23 cellular contexts compared by ENCODE assay signal in genomic region chr2:11678306-11678960, GRCh38. TPM values are rescaled to one million over a fixed set of nuclear protein-coding genes. Genes with fewer than 3 reads are reported as not detected.
"Had no signal": no experiment of that assay in that cellular context is flagged by ENCODE, and none has a peak within 500 bp of the region (broad histone marks: within the 10 kb centered on the region; RNA-seq: fewer than 3 reads in every experiment).

No MANE protein-coding gene starts in this region.

- H3K4me3 ChIP-seq: heart right ventricle, lung, pancreas, skin epidermis had no signal

- H3K36me3 Mint-ChIP-seq: activated naive CD8-positive, alpha-beta T cell treated with anti-CD3 and anti-CD28 coated beads, Interleukin-2, amount 10 ng/mL, durations not matched to agents 7 days and 5 days; brain; type B pancreatic cell had no signal

- H3K27ac Mint-ChIP-seq: activated CD4-positive, alpha-beta T cell treated with anti-CD3 and anti-CD28 coated beads, Interleukin-2, amount 10 ng/mL, durations not matched to agents 24 days and 14 days; activated naive CD8-positive, alpha-beta T cell treated with anti-CD3 and anti-CD28 coated beads, Interleukin-2, amount 10 ng/mL, durations not matched to agents 7 days and 5 days; activated T-helper 1 cell treated with anti-CD3 and anti-CD28 coated beads, Interleukin-12 subunit alpha, Interleukin-12 subunit beta, Interleukin-2, Interleukin-4 antibody, amounts not matched to agents 30 ng/mL and 10 ng/mL and 1 ng/mL, durations not matched to agents 14 hours and 24 hours and 36 hours; effector memory CD8-positive, alpha-beta T cell; type B pancreatic cell had no signal

- ATAC-seq: effector memory CD8-positive, alpha-beta T cell; left cardiac atrium; naive thymus-derived CD4-positive, alpha-beta T cell; pancreas had no signal

- H3K27me3 ChIP-seq: pancreas had no signal

- H3K9me3 Mint-ChIP-seq: activated CD4-positive, alpha-beta T cell treated with anti-CD3 and anti-CD28 coated beads, Interleukin-2, amount 10 ng/mL, durations not matched to agents 24 days and 14 days; activated naive CD8-positive, alpha-beta T cell treated with anti-CD3 and anti-CD28 coated beads, Interleukin-2, amount 10 ng/mL, durations not matched to agents 7 days and 5 days; activated T-helper 1 cell treated with anti-CD3 and anti-CD28 coated beads, Interleukin-12 subunit alpha, Interleukin-12 subunit beta, Interleukin-2, Interleukin-4 antibody, amounts not matched to agents 30 ng/mL and 10 ng/mL and 1 ng/mL, durations not matched to agents 14 hours and 24 hours and 36 hours; effector memory CD8-positive, alpha-beta T cell; type B pancreatic cell had no signal

- H3K4me3 Mint-ChIP-seq: activated CD4-positive, alpha-beta T cell treated with anti-CD3 and anti-CD28 coated beads, Interleukin-2, amount 10 ng/mL, durations not matched to agents 24 days and 14 days; activated naive CD8-positive, alpha-beta T cell treated with anti-CD3 and anti-CD28 coated beads, Interleukin-2, amount 10 ng/mL, durations not matched to agents 7 days and 5 days; activated T-helper 1 cell treated with anti-CD3 and anti-CD28 coated beads, Interleukin-12 subunit alpha, Interleukin-12 subunit beta, Interleukin-2, Interleukin-4 antibody, amounts not matched to agents 30 ng/mL and 10 ng/mL and 1 ng/mL, durations not matched to agents 14 hours and 24 hours and 36 hours; brain; effector memory CD8-positive, alpha-beta T cell; naive thymus-derived CD4-positive, alpha-beta T cell; type B pancreatic cell had no signal

- DNase-seq: activated CD4-positive, alpha-beta T cell treated with anti-CD3 and anti-CD28 coated beads, Interleukin-2, amount 10 ng/mL, durations not matched to agents 24 days and 14 days; activated CD4-positive, CD25-positive, alpha-beta regulatory T cell; activated CD8-positive, alpha-beta memory T cell treated with anti-CD3 and anti-CD28 coated beads, Interleukin-2, amount 50 U/mL, for 48 hours; activated naive CD8-positive, alpha-beta T cell treated with anti-CD3 and anti-CD28 coated beads, Interleukin-2, amount 10 ng/mL, durations not matched to agents 7 days and 5 days; cerebellar nuclear complex; dermis blood vessel endothelial cell; effector memory CD8-positive, alpha-beta T cell; heart right ventricle; left cardiac atrium; naive thymus-derived CD4-positive, alpha-beta T cell; retina; stimulated activated CD4-positive, alpha-beta T cell treated with anti-CD3 and anti-CD28 coated beads, Interleukin-4, amount 100 ng/mL, for 24 hours; stimulated activated naive CD4-positive, alpha-beta T cell treated with Interleukin-2 at 50 U/mL for 16 hours; T-helper 2 cell had no signal

- H3K36me3 ChIP-seq: heart right ventricle, pancreas had no signal

- H3K27ac ChIP-seq: epithelial cell of prostate, heart right ventricle, pancreas, skin epidermis had no signal

- H3K9me3 ChIP-seq: pancreas had no signal

RNA-seq across cellular contexts. Expression of gene NTSR2, which starts 8.4 kb away (rescaled TPM):
- total RNA-seq: activated CD4-positive, alpha-beta T cell treated with anti-CD3 and anti-CD28 coated beads, Interleukin-2, amount 10 ng/mL, durations not matched to agents 24 days and 14 days; activated naive CD8-positive, alpha-beta T cell treated with anti-CD3 and anti-CD28 coated beads, Interleukin-2, amount 10 ng/mL, durations not matched to agents 7 days and 5 days; activated T-helper 1 cell treated with anti-CD3 and anti-CD28 coated beads, Interleukin-12 subunit alpha, Interleukin-12 subunit beta, Interleukin-2, Interleukin-4 antibody, amounts not matched to agents 30 ng/mL and 10 ng/mL and 1 ng/mL, durations not matched to agents 14 hours and 24 hours and 36 hours; dermis blood vessel endothelial cell; fibroblast of lung; lung; mononuclear cell; naive thymus-derived CD4-positive, alpha-beta T cell; pancreas had no signal
- polyA plus RNA-seq: fibroblast of lung; lung; naive thymus-derived CD4-positive, alpha-beta T cell; pancreas had no signal
